Comparison of ENCODE assay signal across 9 cellular contexts in the genomic region with DNA sequence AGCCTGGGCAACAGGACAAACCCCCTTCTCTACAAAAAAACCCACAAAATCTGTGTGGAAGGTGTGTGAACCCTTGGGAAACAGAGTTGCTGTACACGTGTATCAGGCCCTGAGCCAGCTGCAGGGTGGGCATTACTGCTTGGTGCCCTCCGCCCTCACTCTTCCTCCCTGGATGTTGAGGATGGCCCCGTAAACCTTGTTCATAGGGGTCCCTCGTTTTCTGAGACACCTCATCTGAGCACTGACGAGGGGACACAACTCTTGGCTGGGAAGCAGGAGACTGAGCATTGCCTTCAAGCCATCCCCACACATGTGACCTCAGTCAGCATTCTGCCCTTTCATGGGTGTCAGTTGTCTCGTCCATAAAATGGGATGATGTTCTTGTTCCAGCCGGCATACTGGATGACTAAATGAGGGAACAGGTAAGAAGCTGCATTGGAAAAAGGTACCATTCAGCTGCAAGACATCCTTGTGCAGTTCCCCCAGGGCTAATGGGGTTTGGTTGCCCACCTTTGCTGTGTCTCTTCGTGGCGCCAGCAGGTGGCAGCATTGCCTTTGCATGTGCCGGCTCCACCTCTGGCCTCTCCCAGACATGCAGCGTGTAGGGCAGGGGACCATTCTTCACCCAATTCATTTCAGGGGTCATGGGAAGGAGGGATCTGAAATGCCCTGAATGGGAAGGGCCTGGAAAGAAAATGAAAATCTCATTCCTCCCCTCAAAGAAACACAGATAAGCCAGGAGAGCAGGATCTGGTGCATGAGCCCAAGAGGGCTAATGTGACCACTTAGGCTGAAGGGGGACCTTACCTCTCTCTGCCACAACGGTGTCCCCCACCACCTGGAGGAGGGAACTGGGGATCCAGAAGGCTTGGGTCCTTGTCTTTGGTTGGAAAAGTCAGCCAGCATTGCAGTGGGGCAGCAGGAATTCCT. TPM values are rescaled to one million over a fixed set of nuclear protein-coding genes. Genes with fewer than 3 reads are reported as not detected.
A peak's percentile ranks its signal among the peaks of the same experiment; 100 is the strongest.
DNase-seq lines count a peak whose midpoint lies in the region; ATAC-seq and TF ChIP-seq lines count a peak whose summit lies in the region.
"Had no signal": no experiment of that assay in that cellular context is flagged by ENCODE, and none has a peak within 500 bp of the region (broad histone marks: within the 10 kb centered on the region; RNA-seq: fewer than 3 reads in every experiment).

No MANE protein-coding gene starts in this region.

- ATAC-seq in psoas muscle (peak; percentile 85 to 95 (median 88)), aorta (ENCODE audit: low FRiP score) (peak; percentile 94)

- H2AFZ ChIP-seq in SU-DHL-6 (ENCODE audit: low read depth, low read length, severe bottlenecking) = no peak overlapping the region

- TF ChIP-seq CTCF in SU-DHL-6 (IDR thresholded peaks at IDR 0.05; ENCODE audit: insufficient read depth, low read length, poor library complexity, severe bottlenecking) (peak; percentile 79), psoas muscle (IDR thresholded peaks at IDR 0.05) (peak; percentile 91)

- H3K4me1 ChIP-seq in psoas muscle (peaks cover 9% of the 10 kb centered on the region), aorta (ENCODE audit: control insufficient read depth in 1 of 2, insufficient read depth in 2 of 2, low read length in 2 of 2) (no peaks in the 10 kb centered on the region)

- no peaks in the 10 kb centered on the region for H3K9me3 Mint-ChIP-seq in activated naive CD8-positive, alpha-beta T cell (ENCODE audit: low read depth)

- intact Hi-C loops in cardiac septum (cut with DNase I) (loop anchor here (2.0 to 10.0 kb wide), 6 partner anchors 120 to 779 kb away; no protein-coding TSS in a partner anchor), psoas muscle (cut with DNase I) (loop anchor here (2.0 to 10.0 kb wide), 7 partner anchors 119 to 746 kb away; no protein-coding TSS in a partner anchor), aorta (cut with DNase I) (loop anchor here (2.0 to 10.0 kb wide), 6 partner anchors 392 to 780 kb away; no protein-coding TSS in a partner anchor)

- no peak overlapping the region for H3K9ac ChIP-seq in SU-DHL-6 (ENCODE audit: low read length)

- peaks cover 2% of the 10 kb centered on the region for H3K27me3 Mint-ChIP-seq in activated naive CD8-positive, alpha-beta T cell

- peak overlapping the region; percentile 27 for H3K4me3 Mint-ChIP-seq in activated naive CD8-positive, alpha-beta T cell

- H3K27ac Mint-ChIP-seq in activated naive CD8-positive, alpha-beta T cell = no peak overlapping the region

- H3F3A ChIP-seq in SU-DHL-6 (ENCODE audit: insufficient read depth) = no peaks in the 10 kb centered on the region

- H3K4me2 ChIP-seq in SU-DHL-6 (ENCODE audit: low read depth, low read length, poor library complexity, severe bottlenecking) = no peak overlapping the region

- no peaks in the 10 kb centered on the region for H3K9me3 ChIP-seq in SU-DHL-6 (ENCODE audit: insufficient read depth, low read length)
- H3K9me3 ChIP-seq in psoas muscle = no peaks in the 10 kb centered on the region
- no peaks in the 10 kb centered on the region for H3K9me3 ChIP-seq in aorta (ENCODE audit: control insufficient read depth, low read length)

- H3K27me3 ChIP-seq in SU-DHL-6 (ENCODE audit: low read length) (no peaks in the 10 kb centered on the region), psoas muscle (ENCODE audit: insufficient read depth in 3 of 3, low read length in 2 of 3) (no peaks in the 10 kb centered on the region), aorta (ENCODE audit: control insufficient read depth in 1 of 2, insufficient read depth in 2 of 2, low read length in 1 of 2) (no peaks in the 10 kb centered on the region)

- H3K4me3 ChIP-seq in SU-DHL-6 (ENCODE audit: insufficient read depth, low read length, poor library complexity, severe bottlenecking) = no peak overlapping the region
- H3K4me3 ChIP-seq in psoas muscle = peak overlapping the region; percentile 63
- no peak overlapping the region for H3K4me3 ChIP-seq in aorta (ENCODE audit: low read length in 2 of 2)

- 21 to 27% (median 24%) methylated on average over 12 of the region's 12 CpGs for WGBS in psoas muscle, 3 donors
- WGBS in aorta, 2 donors = 27 to 28% methylated on average over 12 of the region's 12 CpGs

- H3K27ac ChIP-seq in SU-DHL-6 (ENCODE audit: low read depth, low read length) (no peak overlapping the region), psoas muscle (no peak overlapping the region), aorta (ENCODE audit: low read depth in 1 of 2, low read length in 2 of 2) (no peak overlapping the region)
- H3K27ac ChIP-seq: epithelial cell of prostate had no signal

- no peaks in the 10 kb centered on the region for H3K9me2 ChIP-seq in SU-DHL-6 (replicated peaks; ENCODE audit: insufficient read depth, low read length)

- DNase-seq in ELF-1 (ENCODE audit: low read depth, low spot score) (peak; percentile 89), H4 (ENCODE audit: low spot score) (peak; percentile 69), MV-4-11 (lab: John Stamatoyannopoulos, UW) (peak; percentile 47), cardiac septum (ENCODE audit: low spot score) (peak; percentile 89), psoas muscle (peak; percentile 77 to 85), aorta (peak; percentile 84 to 90)

- peaks cover 3% of the 10 kb centered on the region for H3K36me3 Mint-ChIP-seq in activated naive CD8-positive, alpha-beta T cell

- H3K4me1 Mint-ChIP-seq in activated naive CD8-positive, alpha-beta T cell (ENCODE audit: low read depth) = peaks cover 13% of the 10 kb centered on the region

- H3K79me2 ChIP-seq in SU-DHL-6 (ENCODE audit: insufficient read depth, low read length) = no peaks in the 10 kb centered on the region

- H3K36me3 ChIP-seq in SU-DHL-6 (ENCODE audit: low read length) (no peaks in the 10 kb centered on the region), psoas muscle (ENCODE audit: insufficient read depth in 1 of 2, low read depth in 1 of 2) (no peaks in the 10 kb centered on the region), aorta (ENCODE audit: control insufficient read depth in 1 of 2, insufficient read depth in 2 of 2, low read length in 1 of 2) (no peaks in the 10 kb centered on the region)

- no peaks in the 10 kb centered on the region for H4K20me1 ChIP-seq in SU-DHL-6 (ENCODE audit: low read depth, low read length)

RNA-seq across cellular contexts. Expression of a gene that starts 36.4 kb away (rescaled TPM):
- not detected in 2 replicates for total RNA-seq in H4 (2014; rRNA removed; shearing (Covaris generic))
- total RNA-seq in cardiac septum = 2.5 TPM
- total RNA-seq in psoas muscle = 1 to 10 TPM in 3 of 4 donors, under 1 TPM in 1; 0.78 to 4.9 (median 1.9) TPM
- polyA plus RNA-seq in psoas muscle = under 1 TPM; 0.78 to 0.93 (median 0.80) TPM
- total RNA-seq in aorta = 10 to 100 TPM; 22.0 to 29.1 TPM
- polyA plus RNA-seq in aorta = 10 to 100 TPM; 33.4 to 54.5 TPM
